In genomic region chr3:40573985-40574384, GRCh38 we compare ENCODE assay signal across 22 cellular contexts.
"Had no signal": no experiment of that assay in that cellular context is flagged by ENCODE, and none has a peak within 500 bp of the region (broad histone marks: within the 10 kb centered on the region; RNA-seq: fewer than 3 reads in every experiment).

No MANE protein-coding gene starts in this region.

- H3K4me3 Mint-ChIP-seq: activated CD4-positive, alpha-beta memory T cell treated with anti-CD3 and anti-CD28 coated beads for 36 hours; activated CD4-positive, alpha-beta T cell treated with anti-CD3 and anti-CD28 coated beads for 36 hours; activated CD4-positive, alpha-beta T cell treated with anti-CD3 and anti-CD28 coated beads, Interleukin-2, amount 10 ng/mL, durations not matched to agents 24 days and 14 days; activated CD8-positive, alpha-beta T cell treated with anti-CD3 and anti-CD28 coated beads, Interleukin-2, amount 10 ng/mL, durations not matched to agents 7 days and 5 days; activated naive CD4-positive, alpha-beta T cell treated with anti-CD3 and anti-CD28 coated beads, Interleukin-2, amount 10 ng/mL, durations not matched to agents 7 days and 5 days; activated naive CD8-positive, alpha-beta T cell treated with anti-CD3 and anti-CD28 coated beads, Interleukin-2, amount 10 ng/mL, durations not matched to agents 7 days and 5 days; activated T-cell treated with anti-CD3 and anti-CD28 coated beads, Interleukin-2, amount 50 U/mL, for 24 hours; activated T-cell treated with anti-CD3 and anti-CD28 coated beads, Interleukin-2, amount 50 U/mL, for 72 hours; central memory CD8-positive, alpha-beta T cell; dendritic cell treated with granulocyte-macrophage colony-stimulating factor and Interleukin-4, amounts not matched to agents 40 ng/mL and 50 ng/mL, for 4 days; endodermal cell had no signal

- H3K36me3 Mint-ChIP-seq: activated CD4-positive, alpha-beta memory T cell treated with anti-CD3 and anti-CD28 coated beads for 36 hours; activated naive CD4-positive, alpha-beta T cell treated with anti-CD3 and anti-CD28 coated beads, Interleukin-2, amount 10 ng/mL, durations not matched to agents 7 days and 5 days; activated naive CD4-positive, alpha-beta T cell treated with anti-CD3 and anti-CD28 coated beads, Interleukin-2, amount 50 U/mL, for 72 hours; activated naive CD8-positive, alpha-beta T cell treated with anti-CD3 and anti-CD28 coated beads, Interleukin-2, amount 10 ng/mL, durations not matched to agents 7 days and 5 days had no signal

- H3K4me1 Mint-ChIP-seq: activated CD4-positive, alpha-beta T cell treated with anti-CD3 and anti-CD28 coated beads for 36 hours; activated CD4-positive, alpha-beta T cell treated with anti-CD3 and anti-CD28 coated beads, Interleukin-2, amount 10 ng/mL, durations not matched to agents 24 days and 14 days; activated naive CD4-positive, alpha-beta T cell treated with anti-CD3 and anti-CD28 coated beads, Interleukin-2, amount 10 ng/mL, durations not matched to agents 7 days and 5 days; activated naive CD8-positive, alpha-beta T cell treated with anti-CD3 and anti-CD28 coated beads, Interleukin-2, amount 10 ng/mL, durations not matched to agents 7 days and 5 days; central memory CD8-positive, alpha-beta T cell; endodermal cell had no signal

- H3K27ac Mint-ChIP-seq: activated CD4-positive, alpha-beta memory T cell treated with anti-CD3 and anti-CD28 coated beads for 36 hours; activated CD4-positive, alpha-beta T cell treated with anti-CD3 and anti-CD28 coated beads for 36 hours; activated CD4-positive, alpha-beta T cell treated with anti-CD3 and anti-CD28 coated beads, Interleukin-2, amount 10 ng/mL, durations not matched to agents 24 days and 14 days; activated CD8-positive, alpha-beta T cell treated with anti-CD3 and anti-CD28 coated beads, Interleukin-2, amount 10 ng/mL, durations not matched to agents 7 days and 5 days; activated naive CD4-positive, alpha-beta T cell treated with anti-CD3 and anti-CD28 coated beads, Interleukin-2, amount 10 ng/mL, durations not matched to agents 7 days and 5 days; activated naive CD4-positive, alpha-beta T cell treated with anti-CD3 and anti-CD28 coated beads, Interleukin-2, amount 50 U/mL, for 72 hours; activated naive CD8-positive, alpha-beta T cell treated with anti-CD3 and anti-CD28 coated beads, Interleukin-2, amount 10 ng/mL, durations not matched to agents 7 days and 5 days; activated T-cell treated with anti-CD3 and anti-CD28 coated beads, Interleukin-2, amount 50 U/mL, for 24 hours; activated T-cell treated with anti-CD3 and anti-CD28 coated beads, Interleukin-2, amount 50 U/mL, for 72 hours; dendritic cell treated with granulocyte-macrophage colony-stimulating factor and Interleukin-4, amounts not matched to agents 40 ng/mL and 50 ng/mL, for 4 days; endodermal cell had no signal

- ATAC-seq: activated CD4-positive, alpha-beta T cell treated with anti-CD3 and anti-CD28 coated beads for 36 hours; activated CD8-positive, alpha-beta T cell treated with anti-CD3 and anti-CD28 coated beads, Interleukin-2, amount 10 ng/mL, durations not matched to agents 7 days and 5 days; activated naive CD4-positive, alpha-beta T cell treated with anti-CD3 and anti-CD28 coated beads, Interleukin-2, amount 50 U/mL, for 72 hours; activated T-cell treated with anti-CD3 and anti-CD28 coated beads, Interleukin-2, amount 50 U/mL, for 72 hours; esophagus mucosa had no signal

- DNase-seq: activated CD4-positive, alpha-beta memory T cell treated with anti-CD3 and anti-CD28 coated beads for 36 hours; activated CD4-positive, alpha-beta T cell treated with anti-CD3 and anti-CD28 coated beads for 36 hours; activated CD4-positive, alpha-beta T cell treated with anti-CD3 and anti-CD28 coated beads, Interleukin-2, amount 10 ng/mL, durations not matched to agents 24 days and 14 days; activated CD4-positive, CD25-positive, alpha-beta regulatory T cell; activated CD4-positive, CD25-positive, alpha-beta regulatory T cell treated with anti-CD3 and anti-CD28 coated beads, Interleukin-2, amount 50 U/mL, for 72 hours; activated CD8-positive, alpha-beta memory T cell treated with anti-CD3 and anti-CD28 coated beads, Interleukin-2, amount 50 U/mL, for 48 hours; activated CD8-positive, alpha-beta T cell treated with anti-CD3 and anti-CD28 coated beads, Interleukin-2, amount 10 ng/mL, durations not matched to agents 7 days and 5 days; activated gamma-delta T cell; activated naive CD4-positive, alpha-beta T cell; activated naive CD4-positive, alpha-beta T cell treated with anti-CD3 and anti-CD28 coated beads, Interleukin-2, amount 10 ng/mL, durations not matched to agents 7 days and 5 days; activated naive CD8-positive, alpha-beta T cell treated with anti-CD3 and anti-CD28 coated beads, Interleukin-2, amount 10 ng/mL, durations not matched to agents 7 days and 5 days; activated T-cell treated with anti-CD3 and anti-CD28 coated beads for 4 hours; activated T-cell treated with anti-CD3 and anti-CD28 coated beads, Interleukin-2, amount 50 U/mL, for 24 hours; activated T-cell treated with anti-CD3 and anti-CD28 coated beads, Interleukin-2, amount 50 U/mL, for 72 hours; effector memory CD4-positive, alpha-beta T cell; endodermal cell; foreskin fibroblast; T-helper 2 cell had no signal

- H3K9me3 Mint-ChIP-seq: activated CD4-positive, alpha-beta memory T cell treated with anti-CD3 and anti-CD28 coated beads for 36 hours; activated CD4-positive, alpha-beta T cell treated with anti-CD3 and anti-CD28 coated beads, Interleukin-2, amount 10 ng/mL, durations not matched to agents 24 days and 14 days; activated naive CD4-positive, alpha-beta T cell treated with anti-CD3 and anti-CD28 coated beads, Interleukin-2, amount 10 ng/mL, durations not matched to agents 7 days and 5 days; activated naive CD4-positive, alpha-beta T cell treated with anti-CD3 and anti-CD28 coated beads, Interleukin-2, amount 50 U/mL, for 72 hours; activated naive CD8-positive, alpha-beta T cell treated with anti-CD3 and anti-CD28 coated beads, Interleukin-2, amount 10 ng/mL, durations not matched to agents 7 days and 5 days; activated T-cell treated with anti-CD3 and anti-CD28 coated beads, Interleukin-2, amount 50 U/mL, for 24 hours; activated T-cell treated with anti-CD3 and anti-CD28 coated beads, Interleukin-2, amount 50 U/mL, for 72 hours; central memory CD8-positive, alpha-beta T cell; dendritic cell treated with granulocyte-macrophage colony-stimulating factor and Interleukin-4, amounts not matched to agents 40 ng/mL and 50 ng/mL, for 4 days had no signal
